In the genomic region with DNA sequence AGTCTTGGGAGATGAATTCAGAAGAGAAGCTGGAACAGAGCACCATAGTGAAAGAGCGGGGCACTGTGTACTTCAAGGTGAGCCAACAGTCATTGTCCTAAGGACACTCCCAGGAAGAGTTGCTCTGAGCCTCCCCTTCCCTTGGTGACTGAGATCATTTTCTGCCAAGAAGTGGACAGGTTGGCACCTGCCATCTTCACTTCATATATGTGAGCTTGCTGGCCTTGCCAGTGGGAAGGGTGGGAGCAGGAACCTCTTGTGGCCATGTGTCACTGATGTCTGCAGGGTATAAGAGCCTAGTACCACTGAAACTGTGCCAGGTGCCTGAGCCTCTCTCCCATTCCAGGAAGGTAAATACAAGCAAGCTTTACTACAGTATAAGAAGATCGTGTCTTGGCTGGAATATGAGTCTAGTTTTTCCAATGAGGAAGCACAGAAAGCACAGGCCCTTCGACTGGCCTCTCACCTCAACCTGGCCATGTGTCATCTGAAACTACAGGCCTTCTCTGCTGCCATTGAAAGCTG, we compare ENCODE assay signal across 28 cellular contexts. TPM values are rescaled to one million over a fixed set of nuclear protein-coding genes. Genes with fewer than 3 reads are reported as not detected.
DNase-seq lines count a peak whose midpoint lies in the region; ATAC-seq and TF ChIP-seq lines count a peak whose summit lies in the region.
"Had no signal": no experiment of that assay in that cellular context is flagged by ENCODE, and none has a peak within 500 bp of the region (broad histone marks: within the 10 kb centered on the region; RNA-seq: fewer than 3 reads in every experiment).

No MANE protein-coding gene starts in this region.

- H3K36me3 ChIP-seq in breast epithelium (peaks cover 5% of the 10 kb centered on the region), prostate gland (peaks cover 8 to 26% of the 10 kb centered on the region in 2 donors)

- H3K27me3 ChIP-seq in breast epithelium (no peaks in the 10 kb centered on the region), prostate gland (replicated peaks; ENCODE audit: insufficient read depth) (no peaks in the 10 kb centered on the region)
- H3K27me3 ChIP-seq: ascending aorta, dorsolateral prefrontal cortex, upper lobe of right lung had no signal

- intact Hi-C loops in breast epithelium (cut with DNase I; ENCODE audit: low total_unique reads), result no loop called here
- intact Hi-C loops in prostate gland (cut with DNase I), result no loop called here

- DNase-seq in breast epithelium (ENCODE audit: low spot score in 2 of 2) (no peak), prostate gland (ENCODE audit: low spot score) (peak; percentile 55), NCI-H1048 (lab: John Stamatoyannopoulos, UW) (no peak), NCI-H128 (lab: John Stamatoyannopoulos, UW; ENCODE audit: unreplicated experiment) (no peak)
- DNase-seq: activated CD4-positive, alpha-beta T cell treated with anti-CD3 and anti-CD28 coated beads for 1 hour; activated CD8-positive, alpha-beta T cell treated with anti-CD3 and anti-CD28 coated beads, Interleukin-2, amount 10 ng/mL, durations not matched to agents 7 days and 5 days; activated gamma-delta T cell treated with Interleukin-2 at 50 U/mL for 16 hours; activated T-cell treated with anti-CD3 and anti-CD28 coated beads for 4 hours; CD4-positive, CD25-positive, alpha-beta regulatory T cell; dorsolateral prefrontal cortex; kidney; natural killer cell; NCI-H1417; NCI-H82; occipital lobe; RPMI8226; T-cell; upper lobe of right lung had no signal

- H3K4me3 ChIP-seq in breast epithelium (no peak overlapping the region), prostate gland (no peak overlapping the region)
- H3K4me3 ChIP-seq: ascending aorta, dorsolateral prefrontal cortex, HAP-1, upper lobe of right lung had no signal

- TF ChIP-seq POLR2A in breast epithelium (IDR thresholded peaks at IDR 0.05) (no peak), prostate gland (IDR thresholded peaks at IDR 0.05) (no peak)

- WGBS in prostate gland, result 42% methylated on average over 3 of the region's 3 CpGs

- TF ChIP-seq CTCF in 22Rv1 (IDR thresholded peaks at IDR 0.05) (no peak), C4-2B (conservative IDR thresholded peaks at IDR 0.05) (no peak), breast epithelium (IDR thresholded peaks at IDR 0.05) (no peak), prostate gland (IDR thresholded peaks at IDR 0.05) (no peak)

- H3K9me3 ChIP-seq in breast epithelium, result no peaks in the 10 kb centered on the region
- no peaks in the 10 kb centered on the region for H3K9me3 ChIP-seq in prostate gland
- H3K9me3 ChIP-seq: ascending aorta, HAP-1, upper lobe of right lung had no signal

- no peak for ATAC-seq in GM18909 (IDR thresholded peaks at IDR 0.05; ENCODE audit: poor library complexity, unreplicated experiment)
- ATAC-seq: activated CD8-positive, alpha-beta T cell treated with anti-CD3 and anti-CD28 coated beads, Interleukin-2, amount 10 ng/mL, durations not matched to agents 7 days and 5 days; natural killer cell; T-cell; upper lobe of right lung had no signal

- H3K4me1 ChIP-seq in breast epithelium (peaks cover 4 to 24% of the 10 kb centered on the region in 2 donors), prostate gland (replicated peaks) (peaks cover 14% of the 10 kb centered on the region)

- peak overlapping the region; percentile 33 for H3K27ac ChIP-seq in 22Rv1
- H3K27ac ChIP-seq in C4-2B, result peak overlapping the region; percentile 19
- peak overlapping the region; percentile 64 to 72 for H3K27ac ChIP-seq in breast epithelium
- H3K27ac ChIP-seq in prostate gland, result peak overlapping the region; percentile 20 to 31
- H3K27ac ChIP-seq: upper lobe of right lung had no signal

RNA-seq across cellular contexts. Expression of a gene that starts 5.3 kb away (rescaled TPM):
- total RNA-seq in breast epithelium (10 to 100 TPM; 30.4 to 70.8 (median 50.1) TPM), prostate gland (10 to 100 TPM; 55.2 to 87.0 TPM)

RNA-seq across cellular contexts. Expression of a gene that starts 12.4 kb away (rescaled TPM):
- 10 to 100 TPM; 22.2 to 48.9 (median 35.1) TPM for total RNA-seq in breast epithelium
- 10 to 100 TPM; 41.5 to 46.5 TPM for total RNA-seq in prostate gland

RNA-seq across cellular contexts. Expression of a gene that starts 34.7 kb away (rescaled TPM):
- 1 to 10 TPM in 2 of 3 donors, under 1 TPM in 1; 0.16 to 1.6 (median 1.2) TPM for total RNA-seq in breast epithelium
- total RNA-seq in prostate gland, result 1 to 10 TPM in 1 of 2 donors, under 1 TPM in 1; 0.18 to 8.7 TPM
- total RNA-seq: activated CD8-positive, alpha-beta T cell treated with anti-CD3 and anti-CD28 coated beads, Interleukin-2, amount 10 ng/mL, durations not matched to agents 7 days and 5 days; CD4-positive, CD25-positive, alpha-beta regulatory T cell; HT-29; M059J; natural killer cell; SK-MEL-5; T-cell had no signal

RNA-seq across cellular contexts. Expression of a gene that starts 56.7 kb away (rescaled TPM):
- total RNA-seq in breast epithelium (not detected), prostate gland (under 1 TPM in 1 of 2 donors, not detected in 1; 0.85 TPM)
- total RNA-seq: ascending aorta; CD4-positive, CD25-positive, alpha-beta regulatory T cell; cerebellum; dorsolateral prefrontal cortex; kidney; lower leg skin; M059J; natural killer cell; occipital lobe; SK-MEL-5; T-cell; upper lobe of right lung had no signal
